8 cellular contexts compared by ENCODE assay signal in the genomic region with DNA sequence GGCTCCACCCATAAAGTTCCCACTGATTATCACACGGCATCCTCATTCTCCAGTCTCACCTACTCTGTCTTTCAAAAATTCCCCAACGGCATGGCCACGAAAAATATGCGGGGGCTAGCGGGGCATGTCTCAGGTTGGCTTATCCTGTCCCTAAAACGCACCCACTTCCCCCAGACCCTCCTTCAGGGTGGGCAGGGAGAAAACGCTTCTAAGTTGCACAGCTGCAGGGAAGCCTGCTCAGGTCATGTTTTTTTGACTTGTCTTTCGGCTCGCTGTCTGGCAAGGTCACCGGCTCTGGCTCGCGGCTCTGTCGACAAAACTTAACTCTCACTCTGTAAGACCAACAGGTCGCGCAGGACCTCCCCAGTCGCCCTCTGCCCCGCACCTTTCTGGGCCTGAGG. TPM values are rescaled to one million over a fixed set of nuclear protein-coding genes. Genes with fewer than 3 reads are reported as not detected.
DNase-seq lines count a peak whose midpoint lies in the region; ATAC-seq and TF ChIP-seq lines count a peak whose summit lies in the region.

No MANE protein-coding gene starts in this region.

- peaks cover 44% of the 10 kb centered on the region for H3K4me1 ChIP-seq in OCI-LY1 (ENCODE audit: insufficient read depth, low read length, severe bottlenecking)
- H3K4me1 ChIP-seq in effector memory CD4-positive, alpha-beta T cell (ENCODE audit: control insufficient read depth, insufficient read depth, low read length, poor library complexity, severe bottlenecking), result peaks cover 20% of the 10 kb centered on the region

- H3K79me2 ChIP-seq in OCI-LY1 (ENCODE audit: insufficient read depth, low read length), result peaks cover 50% of the 10 kb centered on the region

- CTCF ChIA-PET in CD4-positive, alpha-beta T cell (lab: Charles Lee), result interaction anchor here (0.5 to 5.3 kb wide), 48 partner anchors 10 to 313 kb away, joined by 3 to 58 read pairs (median 4); a partner anchor contains a TSS

- H3K9ac ChIP-seq in OCI-LY1 (ENCODE audit: low read length), result peak overlapping the region; percentile 64

- no peak for DNase-seq in CD4-positive, alpha-beta T cell
- DNase-seq in effector memory CD4-positive, alpha-beta T cell, result peak in 2 of 3 donors; percentile 14
- no peak for DNase-seq in osteocyte (ENCODE audit: extremely low spot score, unreplicated experiment)
- DNase-seq in NCI-H1417 treated with DMSO at 0.1 percent for 48 hours (lab: John Stamatoyannopoulos, UW), result no peak
- no peak for DNase-seq in DMS 273 treated with DMSO at 0.1 percent for 48 hours (lab: John Stamatoyannopoulos, UW)

- H4K20me1 ChIP-seq in OCI-LY1 (ENCODE audit: insufficient read depth, low read length), result no peaks in the 10 kb centered on the region

- no peaks in the 10 kb centered on the region for H3K9me3 Mint-ChIP-seq in CD4-positive, alpha-beta T cell
- H3K9me3 Mint-ChIP-seq in osteocyte (ENCODE audit: unreplicated experiment), result no peaks in the 10 kb centered on the region

- no peaks in the 10 kb centered on the region for H3K9me2 ChIP-seq in OCI-LY1 (ENCODE audit: low read depth, low read length)

- peaks cover 32% of the 10 kb centered on the region for H3K36me3 Mint-ChIP-seq in CD4-positive, alpha-beta T cell (ENCODE audit: low read depth)
- peaks cover 2% of the 10 kb centered on the region for H3K36me3 Mint-ChIP-seq in osteocyte (ENCODE audit: unreplicated experiment)

- H3K36me3 ChIP-seq in OCI-LY1 (ENCODE audit: insufficient read depth, low read length), result peaks cover 44% of the 10 kb centered on the region
- H3K36me3 ChIP-seq in effector memory CD4-positive, alpha-beta T cell (ENCODE audit: control insufficient read depth, insufficient read depth, low read length), result no peaks in the 10 kb centered on the region

- peak overlapping the region; percentile 86 for H3K4me2 ChIP-seq in OCI-LY1 (ENCODE audit: low read length)

- H3F3A ChIP-seq in OCI-LY1 (ENCODE audit: insufficient read depth, low read length), result peaks cover 7% of the 10 kb centered on the region; the same call in 1 of the 2 replicates

- H3K27ac Mint-ChIP-seq in CD4-positive, alpha-beta T cell, result peak overlapping the region; percentile 85
- H3K27ac Mint-ChIP-seq in osteocyte (ENCODE audit: unreplicated experiment), result peak overlapping the region; percentile 96

- peak overlapping the region; percentile 80 for H3K4me3 ChIP-seq in OCI-LY1 (ENCODE audit: low read depth, low read length, poor library complexity, severe bottlenecking)
- H3K4me3 ChIP-seq in effector memory CD4-positive, alpha-beta T cell (ENCODE audit: insufficient read depth, low read depth, low read length, poor library complexity, severe bottlenecking), result peak overlapping the region; percentile 96

- ATAC-seq in CD4-positive, alpha-beta T cell (ENCODE audit: poor library complexity), result peak; percentile 1
- peak; percentile 1 for ATAC-seq in GM21447 (IDR thresholded peaks at IDR 0.05; ENCODE audit: unreplicated experiment)
- ATAC-seq in HG02970 (IDR thresholded peaks at IDR 0.05; ENCODE audit: low FRiP score, unreplicated experiment), result no peak

- POLR2A ChIA-PET in CD4-positive, alpha-beta T cell (lab: Charles Lee), result interaction anchor here (0.6 to 1.9 kb wide), 14 partner anchors 9 to 399 kb away, joined by 3 to 10 read pairs (median 4); a partner anchor contains a TSS

- intact Hi-C loops in CD4-positive, alpha-beta T cell (cut with DNase I, micrococcal nuclease), result loop anchor here (1.0 to 10.0 kb wide), 10 partner anchors 20 to 1172 kb away; a partner anchor contains a TSS

- no peaks in the 10 kb centered on the region for H3K27me3 ChIP-seq in CD4-positive, alpha-beta T cell (ENCODE audit: control insufficient read depth, insufficient read depth, low read length)
- H3K27me3 ChIP-seq in OCI-LY1 (ENCODE audit: insufficient read depth, low read length), result no peaks in the 10 kb centered on the region
- no peaks in the 10 kb centered on the region for H3K27me3 ChIP-seq in effector memory CD4-positive, alpha-beta T cell (replicated peaks; ENCODE audit: control insufficient read depth, insufficient read depth, low read length, poor library complexity, severe bottlenecking)

- no peak overlapping the region for H2AFZ ChIP-seq in OCI-LY1 (ENCODE audit: low read length)

- TF ChIP-seq CTCF in CD4-positive, alpha-beta T cell (IDR thresholded peaks at IDR 0.05), result no peak
- TF ChIP-seq CTCF in OCI-LY1 (IDR thresholded peaks at IDR 0.05; ENCODE audit: low read length) (no peak), osteocyte (IDR thresholded peaks at IDR 0.05) (no peak)

- H3K4me1 Mint-ChIP-seq in CD4-positive, alpha-beta T cell (ENCODE audit: low read depth), result peaks cover 64% of the 10 kb centered on the region
- peaks cover 47% of the 10 kb centered on the region for H3K4me1 Mint-ChIP-seq in osteocyte (ENCODE audit: unreplicated experiment)

- peak overlapping the region; percentile 89 for H3K4me3 Mint-ChIP-seq in CD4-positive, alpha-beta T cell
- H3K4me3 Mint-ChIP-seq in osteocyte (ENCODE audit: unreplicated experiment), result peak overlapping the region; percentile 91

- H3K27me3 Mint-ChIP-seq in CD4-positive, alpha-beta T cell, result peaks cover 8% of the 10 kb centered on the region
- no peaks in the 10 kb centered on the region for H3K27me3 Mint-ChIP-seq in osteocyte (ENCODE audit: unreplicated experiment)

- peak overlapping the region; percentile 67 for H3K27ac ChIP-seq in CD4-positive, alpha-beta T cell (ENCODE audit: low read depth, low read length)
- H3K27ac ChIP-seq in OCI-LY1 (ENCODE audit: low read depth, low read length, poor library complexity, severe bottlenecking), result peak overlapping the region; percentile 90
- H3K27ac ChIP-seq in effector memory CD4-positive, alpha-beta T cell (ENCODE audit: insufficient read depth, low read length, poor library complexity, severe bottlenecking), result peak overlapping the region; percentile 80

- no peaks in the 10 kb centered on the region for H3K9me3 ChIP-seq in CD4-positive, alpha-beta T cell (ENCODE audit: control insufficient read depth, low read length)
- H3K9me3 ChIP-seq in OCI-LY1 (ENCODE audit: low read length), result no peaks in the 10 kb centered on the region
- H3K9me3 ChIP-seq in effector memory CD4-positive, alpha-beta T cell (ENCODE audit: control insufficient read depth, low read length), result no peaks in the 10 kb centered on the region

RNA-seq across cellular contexts. Expression of a gene that starts 3.8 kb away (rescaled TPM):
- 10 to 100 TPM; 13.0 to 13.7 TPM for total RNA-seq in CD4-positive, alpha-beta T cell
- 52.3 and 53.6 TPM in 2 replicates for total RNA-seq in osteocyte

Comparison
In these comparisons a context has a peak if more than half of its experiments do, and no peak if none do; other contexts are left out.
1. DNase-seq: peak in effector memory CD4-positive, alpha-beta T cell (2 of 3); none in CD4-positive, alpha-beta T cell (0 of 10), osteocyte (single experiment), NCI-H1417 treated with DMSO at 0.1 percent for 48 hours (single experiment) and DMS 273 treated with DMSO at 0.1 percent for 48 hours (single experiment).
2. Peak in every context shown above with its lines, with median percentiles within 50 percentile points of each other: H3K27ac ChIP-seq.